Comparison of ENCODE assay signal across 10 cellular contexts in genomic region chr19:3096267-3096901, GRCh38. TPM values are rescaled to one million over a fixed set of nuclear protein-coding genes. Genes with fewer than 3 reads are reported as not detected.
DNase-seq lines count a peak whose midpoint lies in the region; ATAC-seq, FAIRE-seq and TF ChIP-seq lines count a peak whose summit lies in the region.
"Had no signal": no experiment of that assay in that cellular context is flagged by ENCODE, and none has a peak within 500 bp of the region (broad histone marks: within the 10 kb centered on the region; RNA-seq: fewer than 3 reads in every experiment).

No MANE protein-coding gene starts in this region.

- peak overlapping the region; percentile 63 for H4K8ac ChIP-seq in H1 (ENCODE audit: extremely low read depth, insufficient read depth, low read length)

- FAIRE-seq in H1 (lab: Jason Lieb, UNC), result no peak

- H2BK12ac ChIP-seq in H1 (ENCODE audit: low read depth, low read length), result no peak overlapping the region

- no peak overlapping the region for H3K27ac Mint-ChIP-seq in natural killer cell

- peaks cover 6 to 21% of the 10 kb centered on the region in 2 donors for H3K4me1 Mint-ChIP-seq in natural killer cell

- H3K23ac ChIP-seq in H1 (ENCODE audit: insufficient read length), result no peak overlapping the region

- H4K91ac ChIP-seq in H1 (replicated peaks; ENCODE audit: insufficient read length, low read length), result no peak overlapping the region

- H3K27me3 ChIP-seq in A673 (replicated peaks; ENCODE audit: insufficient read depth, low read depth, low read length, poor library complexity) (no peaks in the 10 kb centered on the region), HUES64 (ENCODE audit: insufficient read depth, low read length) (no peaks in the 10 kb centered on the region), H1 (replicated peaks in 1 of 4; ENCODE audit: control insufficient read depth in 3 of 4, extremely low read depth in 1 of 4, insufficient read depth in 3 of 4, low read length in 3 of 4) (no peaks in the 10 kb centered on the region), WERI-Rb-1 (ENCODE audit: insufficient read depth, low read depth, severe bottlenecking) (no peaks in the 10 kb centered on the region)

- DNase-seq in A673 (ENCODE audit: low spot score), result no peak
- no peak for DNase-seq in H1 (ENCODE audit: low read depth in 1 of 2, low spot score in 2 of 2)
- DNase-seq in natural killer cell, result no peak
- no peak for DNase-seq in WERI-Rb-1
- DNase-seq in caudate nucleus (lab: John Stamatoyannopoulos, UW), result no peak
- no peak for DNase-seq in DMS53 (lab: John Stamatoyannopoulos, UW)
- DNase-seq in DMS 273 (lab: John Stamatoyannopoulos, UW; ENCODE audit: unreplicated experiment), result no peak
- DNase-seq: NCI-H524 treated with DMSO at 0.1 percent for 48 hours had no signal

- H3K4me1 ChIP-seq in A673 (ENCODE audit: insufficient read depth, low read length, poor library complexity, severe bottlenecking) (peaks cover 16% of the 10 kb centered on the region), HUES64 (ENCODE audit: insufficient read depth, low read length) (peaks cover 11% of the 10 kb centered on the region; the same call in 1 of the 2 replicates), H1 (replicated peaks in 1 of 4; ENCODE audit: control insufficient read depth in 3 of 4, insufficient read depth in 4 of 4, low read length in 3 of 4) (peaks cover 3 to 18% (median 15%) of the 10 kb centered on the region in 4 experiments; a peak in 6 of 7 replicates)

- no peak for TF ChIP-seq POLR2A in H1 (IDR thresholded peaks at IDR 0.05; ENCODE audit: control extremely low read depth in 1 of 2, low read depth in 2 of 2, low read length in 2 of 2)

- peak overlapping the region; percentile 66 for H3K4ac ChIP-seq in H1 (replicated peaks; ENCODE audit: insufficient read length, low read depth, low read length)

- H3K23me2 ChIP-seq in H1 (ENCODE audit: low read depth, low read length), result peaks cover 13% of the 10 kb centered on the region; the same call in 1 of the 2 replicates

- CTCF ChIA-PET in A673 (lab: Charles Lee) (no interaction called here), H1 (lab: Charles Lee; ENCODE audit: partially characterized antibody) (interaction anchor here (0.6 to 20.0 kb wide), 10 partner anchors 7 to 652 kb away, joined by 3 to 339 read pairs (median 4); no protein-coding TSS in a partner anchor)

- peak overlapping the region; percentile 64 to 96 for H3K4me2 ChIP-seq in H1 (ENCODE audit: insufficient read depth in 1 of 2, low read depth in 2 of 2, low read length in 2 of 2)

- H2AFZ ChIP-seq in H1 (ENCODE audit: low read length), result no peak overlapping the region

- no peaks in the 10 kb centered on the region for H3K9me3 Mint-ChIP-seq in natural killer cell

- H3K36me3 ChIP-seq in A673 (ENCODE audit: insufficient read depth, low read length, poor library complexity, severe bottlenecking) (no peaks in the 10 kb centered on the region), HUES64 (ENCODE audit: insufficient read depth, low read length) (no peaks in the 10 kb centered on the region), H1 (ENCODE audit: control insufficient read depth in 2 of 4, insufficient read depth in 4 of 4, low read length in 3 of 4) (no peaks in the 10 kb centered on the region), WERI-Rb-1 (peaks cover 3% of the 10 kb centered on the region; the same call in 1 of the 2 replicates)

- H2BK20ac ChIP-seq in H1 (ENCODE audit: low read length), result no peak overlapping the region

- BruUV-seq in A673 (replicated peaks; lab: Mats Ljungman, UMichigan), result TSS peak; percentile 30

- H3K9ac ChIP-seq in HUES64 (ENCODE audit: low read depth, low read length) (peak overlapping the region; percentile 62), H1 (replicated peaks in 1 of 4; ENCODE audit: extremely low read depth in 1 of 4, low read depth in 3 of 4, low read length in 3 of 4) (peak overlapping the region in 2 of 4 experiments; percentile 19 to 25; a peak in 3 of 7 replicates)

- intact Hi-C loops in A673 (cut with micrococcal nuclease; ENCODE audit: unreplicated experiment) (no loop called here), natural killer cell (cut with micrococcal nuclease) (no loop called here)

- H3K4me3 ChIP-seq in A673 (ENCODE audit: low read depth, low read length, poor library complexity, severe bottlenecking) (peak overlapping the region; percentile 96), HUES64 (ENCODE audit: low read length) (peak overlapping the region; percentile 89), H1 (ENCODE audit: extremely low read depth in 1 of 4, insufficient read depth in 2 of 4, low read depth in 3 of 4, low read length in 4 of 4) (peak overlapping the region; percentile 74 to 82 (median 79); a peak in 7 of 8 replicates), WERI-Rb-1 (ENCODE audit: low read depth, low read length) (no peak overlapping the region)

- H4K5ac ChIP-seq in H1 (ENCODE audit: insufficient read length, low read depth, low read length), result no peak overlapping the region

- WGBS in HUES64, result 65% methylated on average over 25 of the region's 25 CpGs
- WGBS in H1 (ENCODE audit: extremely low coverage in 1 of 2, insufficient coverage in 1 of 2, insufficient read length in 1 of 2, insufficient replicate concordance in 2 of 2, low coverage in 1 of 2, low lambda C conversion rate in 2 of 2, missing lambda C conversion rate in 1 of 2), 2 experiments, result 74% methylated on average over 25 of the region's 25 CpGs; no CpG with 5 or more reads in 1 of the 2 experiments

- H3K56ac ChIP-seq in H1 (replicated peaks; ENCODE audit: insufficient read length, low read depth, low read length), result no peak overlapping the region

- no peaks in the 10 kb centered on the region for H3K9me3 ChIP-seq in A673 (ENCODE audit: low read depth, low read length, poor library complexity, severe bottlenecking)
- H3K9me3 ChIP-seq in HUES64 (ENCODE audit: insufficient read depth, low read depth, low read length), result no peaks in the 10 kb centered on the region
- no peaks in the 10 kb centered on the region for H3K9me3 ChIP-seq in H1 (ENCODE audit: insufficient read depth in 2 of 2, low read depth in 1 of 2, low read length in 1 of 2)
- H3K9me3 ChIP-seq in WERI-Rb-1 (ENCODE audit: severe bottlenecking), result no peaks in the 10 kb centered on the region

- no peaks in the 10 kb centered on the region for H3K36me3 Mint-ChIP-seq in natural killer cell

- ATAC-seq in natural killer cell, result no peak

- TF ChIP-seq RAD21 in H1 (IDR thresholded peaks at IDR 0.05 in 1 of 2, conservative IDR thresholded peaks at IDR 0.05 in 1 of 2; ENCODE audit: low read depth in 2 of 2, low read length in 2 of 2), result no peak

- peaks cover 5% of the 10 kb centered on the region for H3K79me1 ChIP-seq in H1 (ENCODE audit: low read depth, low read length)

- H3K27ac ChIP-seq in A673 (ENCODE audit: low read depth, low read length, poor library complexity, severe bottlenecking), result no peak overlapping the region
- H3K27ac ChIP-seq in HUES64 (ENCODE audit: low read depth, low read length), result no peak overlapping the region
- no peak overlapping the region for H3K27ac ChIP-seq in H1 (ENCODE audit: low read depth, low read length)
- no peak overlapping the region for H3K27ac ChIP-seq in WERI-Rb-1
- no peak overlapping the region for H3K27ac ChIP-seq in caudate nucleus (ENCODE audit: low read depth, low read length)

- H3K4me3 Mint-ChIP-seq in natural killer cell, result peak overlapping the region; percentile 47

- no peak for TF ChIP-seq EP300 in H1 (IDR thresholded peaks at IDR 0.05; ENCODE audit: borderline replicate concordance in 1 of 2, low read depth in 2 of 2, low read length in 2 of 2)

- no peak overlapping the region for H2AK5ac ChIP-seq in H1 (ENCODE audit: low read depth, low read length)

- TF ChIP-seq CTCF in A673 (conservative IDR thresholded peaks at IDR 0.05; ENCODE audit: low read depth, low read length) (no peak), H1 (IDR thresholded peaks at IDR 0.05; ENCODE audit: control extremely low read depth in 1 of 3, insufficient read depth in 1 of 3, low read depth in 1 of 3, low read length in 3 of 3) (no peak), natural killer cell (IDR thresholded peaks at IDR 0.05) (no peak), WERI-Rb-1 (IDR thresholded peaks at IDR 0.05; ENCODE audit: low read depth, low read length) (no peak)

- POLR2A ChIA-PET in A673 (lab: Charles Lee; ENCODE audit: low non-redundant PET) (no interaction called here), H1 (lab: Charles Lee; ENCODE audit: partially characterized antibody) (interaction anchor here (1.4 to 1.8 kb wide), 3 partner anchors 17 to 53 kb away, joined by 3 to 6 read pairs (median 4); no protein-coding TSS in a partner anchor)

- H3K14ac ChIP-seq in H1 (ENCODE audit: insufficient read length), result no peak overlapping the region

- H2BK120ac ChIP-seq in H1 (replicated peaks; ENCODE audit: low read depth, low read length), result no peak overlapping the region

- peaks cover 21 to 32% of the 10 kb centered on the region in 2 donors for H3K27me3 Mint-ChIP-seq in natural killer cell (ENCODE audit: low read depth in 2 of 2)

- H3K79me2 ChIP-seq in H1 (ENCODE audit: control insufficient read depth in 1 of 2, insufficient read depth in 2 of 2, low read length in 2 of 2), result peaks cover 2 to 63% of the 10 kb centered on the region in 2 experiments; a peak in 3 of 4 replicates

- no peak overlapping the region for H2BK5ac ChIP-seq in H1 (ENCODE audit: low read depth, low read length)

- peaks cover 12 to 36% of the 10 kb centered on the region in 2 experiments for H4K20me1 ChIP-seq in H1 (replicated peaks in 1 of 2; ENCODE audit: control insufficient read depth in 1 of 2, insufficient read depth in 2 of 2, low read length in 2 of 2)

- no peak overlapping the region for H2BK15ac ChIP-seq in H1 (ENCODE audit: low read length)

- peak overlapping the region; percentile 28; the same call in 1 of the 2 replicates for H3K18ac ChIP-seq in H1 (ENCODE audit: extremely low read depth, low read length)

RNA-seq across cellular contexts. Expression of gene GNA11, which starts 2.2 kb away (rescaled TPM):
- total RNA-seq in A673 (2021) (61.6 and 64.3 TPM in 2 replicates), natural killer cell (under 1 TPM; 0.24 to 0.60 (median 0.29) TPM)
- 12.7 TPM for polyA plus RNA-seq in HUES64 (2013, experiment 1 of 2)
- 12.2 TPM for polyA plus RNA-seq in HUES64 (2013, experiment 2 of 2)
- 19.9 and 21.1 TPM in 2 replicates for total RNA-seq in H1 (2021; fragmentation: NEBNext Ultra II Directional; extraction: Animal tissue kit (Norgen Biotek cat#: 25700))
- 6.2 and 13.6 TPM in 2 replicates for polyA plus RNA-seq in H1 (2011; rRNA removed)
- polyA plus RNA-seq in H1 (2011; cell fraction: cytosol; rRNA removed), result 10.8 TPM
- polyA plus RNA-seq in H1 (2011; cell fraction: nucleus; rRNA removed), result 19.0 TPM
- polyA plus RNA-seq in H1 (2012, experiment 1 of 2), result 13.5 to 20.6 TPM (median 17.0 TPM) in 4 replicates
- polyA plus RNA-seq in H1 (2012, experiment 2 of 2), result 13.5 TPM
- 18.3 TPM for polyA plus RNA-seq in H1 (2013, experiment 1 of 2)
- 17.5 TPM for polyA plus RNA-seq in H1 (2013, experiment 2 of 2)
- polyA minus RNA-seq in H1 (2011; rRNA and poly(A)+ RNA removed), result 4.9 and 7.8 TPM in 2 replicates
- polyA minus RNA-seq in H1 (2011; cell fraction: cytosol; rRNA and poly(A)+ RNA removed), result 10.4 TPM
- polyA minus RNA-seq in H1 (2011; cell fraction: nucleus; rRNA and poly(A)+ RNA removed), result 6.6 TPM

RNA-seq across cellular contexts. Expression of gene TLE5, which starts 34.1 kb away (rescaled TPM):
- 360 and 397 TPM in 2 replicates for total RNA-seq in A673 (2021)
- 95.1 TPM for polyA plus RNA-seq in HUES64 (2013, experiment 1 of 2)
- polyA plus RNA-seq in HUES64 (2013, experiment 2 of 2), result 123 TPM
- 187 and 197 TPM in 2 replicates for total RNA-seq in H1 (2021; fragmentation: NEBNext Ultra II Directional; extraction: Animal tissue kit (Norgen Biotek cat#: 25700))
- polyA plus RNA-seq in H1 (2011; rRNA removed), result 285 and 392 TPM in 2 replicates
- polyA plus RNA-seq in H1 (2011; cell fraction: cytosol; rRNA removed), result 228 TPM
- polyA plus RNA-seq in H1 (2011; cell fraction: nucleus; rRNA removed), result 492 TPM
- 186 to 340 TPM (median 248 TPM) in 4 replicates for polyA plus RNA-seq in H1 (2012, experiment 1 of 2)
- polyA plus RNA-seq in H1 (2012, experiment 2 of 2), result 326 TPM
- 164 TPM for polyA plus RNA-seq in H1 (2013, experiment 1 of 2)
- 162 TPM for polyA plus RNA-seq in H1 (2013, experiment 2 of 2)
- 155 and 179 TPM in 2 replicates for polyA minus RNA-seq in H1 (2011; rRNA and poly(A)+ RNA removed)
- 203 TPM for polyA minus RNA-seq in H1 (2011; cell fraction: cytosol; rRNA and poly(A)+ RNA removed)
- 91.6 TPM for polyA minus RNA-seq in H1 (2011; cell fraction: nucleus; rRNA and poly(A)+ RNA removed)
- total RNA-seq in natural killer cell, result 1,000 to 10,000 TPM in 1 of 3 donors, 100 to 1,000 TPM in 2; 943 to 1,012 (median 968) TPM

RNA-seq across cellular contexts. Expression of gene GNA15, which starts 39.4 kb away (rescaled TPM):
- total RNA-seq in A673 (2021), result 0.26 TPM in 1 of 2 replicates, not detected in the other
- not detected for polyA plus RNA-seq in HUES64 (2013, experiment 1 of 2)
- polyA plus RNA-seq in HUES64 (2013, experiment 2 of 2), result not detected
- 0.25 and 0.26 TPM in 2 replicates for total RNA-seq in H1 (2021; fragmentation: NEBNext Ultra II Directional; extraction: Animal tissue kit (Norgen Biotek cat#: 25700))
- polyA plus RNA-seq in H1 (2011; rRNA removed), result 0.36 and 0.45 TPM in 2 replicates
- polyA plus RNA-seq in H1 (2011; cell fraction: cytosol; rRNA removed), result 0.61 TPM
- 0.16 TPM for polyA plus RNA-seq in H1 (2011; cell fraction: nucleus; rRNA removed)
- polyA plus RNA-seq in H1 (2012, experiment 1 of 2), result 0.13 to 0.46 TPM (median 0.29 TPM) in 3 of 4 replicates, not detected in the other
- 0.14 TPM for polyA plus RNA-seq in H1 (2012, experiment 2 of 2)
- polyA plus RNA-seq in H1 (2013, experiment 1 of 2), result 0.36 TPM
- 0.40 TPM for polyA plus RNA-seq in H1 (2013, experiment 2 of 2)
- polyA minus RNA-seq in H1 (2011; rRNA and poly(A)+ RNA removed), result 0.07 and 0.13 TPM in 2 replicates
- polyA minus RNA-seq in H1 (2011; cell fraction: cytosol; rRNA and poly(A)+ RNA removed), result not detected
- not detected for polyA minus RNA-seq in H1 (2011; cell fraction: nucleus; rRNA and poly(A)+ RNA removed)
- total RNA-seq in natural killer cell, result 10 to 100 TPM in 1 of 3 donors, 1 to 10 TPM in 2; 3.9 to 10.4 (median 8.4) TPM
- total RNA-seq: renal cortical epithelial cell had no signal

Comparison
In these comparisons a context has a peak if more than half of its experiments do, and no peak if none do; other contexts are left out.
1. RNA of gene GNA11, which starts 2.2 kb away (total RNA-seq): 61.6 to 64.3 TPM in A673 and 19.9 to 21.1 TPM in H1; 0.24 to 0.60 TPM in natural killer cell; every median in the first group is over 10 times any median in the second.